8 cellular contexts compared by ENCODE assay signal in genomic region chr4:128288689-128289106, GRCh38. TPM values are rescaled to one million over a fixed set of nuclear protein-coding genes. Genes with fewer than 3 reads are reported as not detected.
A peak's percentile ranks its signal among the peaks of the same experiment; 100 is the strongest.
DNase-seq lines count a peak whose midpoint lies in the region; ATAC-seq, FAIRE-seq and TF ChIP-seq lines count a peak whose summit lies in the region.

No MANE protein-coding gene starts in this region.

- WGBS in GM12878 (ENCODE audit: insufficient coverage, insufficient replicate concordance, low lambda C conversion rate, missing lambda C conversion rate): 0% methylated on average over 13 of the region's 13 CpGs

- H3K79me2 ChIP-seq in GM12878 (ENCODE audit: control insufficient read depth, insufficient read depth, low read length): peaks cover 44% of the 10 kb centered on the region

- TF ChIP-seq POLR2A in GM12878 (IDR thresholded peaks at IDR 0.05; ENCODE audit: low read depth, low read length): no peak

- TF ChIP-seq RAD21 in GM12878 (IDR thresholded peaks at IDR 0.05; ENCODE audit: insufficient read depth, low read depth, low read length): no peak

- H3K27ac ChIP-seq in AG04450 (ENCODE audit: low read depth, low read length) (peak overlapping the region; percentile 95), GM12878 (ENCODE audit: control insufficient read depth, insufficient read depth) (peak overlapping the region; percentile 87)

- SMC1A ChIA-PET in GM12878 (lab: Charles Lee; ENCODE audit: uncharacterized antibody, unreplicated experiment): interaction anchor here (1.5 kb wide), 2 partner anchors 8 to 23 kb away, joined by 3 to 4 read pairs; no protein-coding TSS in a partner anchor

- in situ Hi-C loops in GM13977 (cut with MboI; ENCODE audit: low pct_unique_long_range_greater_than_20kb, low sequenced_read_pairs, unreplicated experiment) (no loop called here), GM12878 (cut with MboI) (loop anchor here (10.0 kb wide), 1 partner anchor 526 kb away; no protein-coding TSS in a partner anchor)

- H3K9ac ChIP-seq in GM12878 (ENCODE audit: control insufficient read depth, insufficient read depth, low read length): peak overlapping the region; percentile 76

- peaks cover 2% of the 10 kb centered on the region; the same call in 1 of the 2 replicates for H3K9me3 ChIP-seq in AG04450 (ENCODE audit: control insufficient read depth, insufficient read depth, low read length)
- H3K9me3 ChIP-seq in GM12878 (replicated peaks; ENCODE audit: control insufficient read depth, insufficient read depth, low read length): no peaks in the 10 kb centered on the region

- POLR2A ChIA-PET in AG04450 (lab: Yijun Ruan, JAX): interaction anchor here (0.8 to 3.1 kb wide), 9 partner anchors 8 to 523 kb away, joined by 3 to 23 read pairs (median 7); no protein-coding TSS in a partner anchor
- POLR2A ChIA-PET in GM12878 (lab: Charles Lee): interaction anchor here (1.2 kb wide), 1 partner anchor 12 kb away, joined by 3 read pairs; no protein-coding TSS in a partner anchor

- RAD21 ChIA-PET in GM12878 (lab: Charles Lee; ENCODE audit: unreplicated experiment): interaction anchor here (1.3 kb wide), 2 partner anchors 521 to 574 kb away, joined by 3 read pairs; partner anchors contain the start of gene JADE1

- DNase-seq in AG04450 (ENCODE audit: low read depth, low spot score): no peak
- DNase-seq in GM13977 (ENCODE audit: low spot score): peak; percentile 12
- peak; percentile 3 for DNase-seq in NOMO-1 treated with dmso at 0.1 percent for 144 hours (lab: John Stamatoyannopoulos, UW; ENCODE audit: unreplicated experiment)
- DNase-seq in GM12878 (ENCODE audit: low read depth, low spot score): peak; percentile 17
- peak; percentile 57 for DNase-seq in kidney tubule cell (ENCODE audit: low spot score)
- peak; percentile 57 for DNase-seq in superior temporal gyrus (ENCODE audit: extremely low spot score)
- DNase-seq in cerebellum (ENCODE audit: low spot score): no peak

- no peaks in the 10 kb centered on the region for H3K27me3 ChIP-seq in AG04450 (ENCODE audit: control insufficient read depth, insufficient read depth, low read length)
- no peaks in the 10 kb centered on the region for H3K27me3 ChIP-seq in GM12878 (replicated peaks in 1 of 2; ENCODE audit: control insufficient read depth in 2 of 2, insufficient read depth in 2 of 2, low read length in 1 of 2)

- no peaks in the 10 kb centered on the region for H3K4me1 ChIP-seq in GM12878 (ENCODE audit: control insufficient read depth, insufficient read depth, low read length)

- CTCF ChIA-PET in AG04450 (lab: Charles Lee) (interaction anchor here (0.6 to 0.7 kb wide), 3 partner anchors 17 to 550 kb away, joined by 3 to 5 read pairs (median 3); no protein-coding TSS in a partner anchor), GM12878 (lab: Yijun Ruan, JAX) (interaction anchor here (0.7 to 1.5 kb wide), 5 partner anchors 17 to 164 kb away, joined by 3 to 4 read pairs (median 3); no protein-coding TSS in a partner anchor)

- FAIRE-seq in GM12878 (lab: Jason Lieb, UNC): peak; percentile 92

- no peaks in the 10 kb centered on the region for H3K36me3 ChIP-seq in GM12878 (ENCODE audit: control insufficient read depth in 2 of 2, insufficient read depth in 2 of 2, low read length in 1 of 2)

- ATAC-seq in GM12878 (peak; percentile 2; the same call in 2 of the 3 replicates), HG02759 (IDR thresholded peaks at IDR 0.05; ENCODE audit: unreplicated experiment) (no peak)

- no peaks in the 10 kb centered on the region for H4K20me1 ChIP-seq in GM12878 (ENCODE audit: control insufficient read depth, insufficient read depth)

- TF ChIP-seq CTCF in AG04450 (IDR thresholded peaks at IDR 0.05; ENCODE audit: low read depth, low read length) (no peak), GM13977 (IDR thresholded peaks at IDR 0.05; ENCODE audit: extremely low read depth, insufficient read depth, missing control alignments) (no peak), GM12878 (IDR thresholded peaks at IDR 0.05 in 2 of 3, conservative IDR thresholded peaks at IDR 0.05 in 1 of 3; ENCODE audit: control insufficient read depth in 2 of 3, extremely low read depth in 1 of 3, insufficient read depth in 1 of 3, low read depth in 3 of 3, low read length in 3 of 3) (no peak)

- peak overlapping the region; percentile 89 for H3K4me2 ChIP-seq in GM12878 (ENCODE audit: control insufficient read depth, insufficient read depth)

- peak in 1 of 2 experiments; percentile 6; a peak in 2 of 4 replicates for TF ChIP-seq EP300 in GM12878 (IDR thresholded peaks at IDR 0.05; ENCODE audit: borderline replicate concordance in 1 of 2, control insufficient read depth in 1 of 2, low read depth in 2 of 2, low read length in 2 of 2)

- intact Hi-C loops in GM12878 (cut with micrococcal nuclease; ENCODE audit: unreplicated experiment): loop anchor here (5.0 to 10.0 kb wide), 4 partner anchors 226 to 804 kb away; partner anchors contain the start of genes ABHD18, LARP1B, MFSD8 and SCLT1

- BruUV-seq in GM12878 (replicated peaks; lab: Mats Ljungman, UMichigan): no TSS peak

- peak overlapping the region; percentile 96 for H2AFZ ChIP-seq in GM12878 (ENCODE audit: control insufficient read depth, low read depth, low read length)

- H3K4me3 ChIP-seq in AG04450 (ENCODE audit: low read depth, low read length) (peak overlapping the region; percentile 80), GM12878 (peak overlapping the region; percentile 81)

TF ChIP-seq in GM12878, 131 proteins besides CTCF, POLR2A, EP300 and RAD21 (continues in another document):
- TF ChIP-seq CHD1 (IDR thresholded peaks at IDR 0.05; ENCODE audit: low read depth, low read length) (no peak), CREB1 (IDR thresholded peaks at IDR 0.05; ENCODE audit: low read depth) (0 out of 2 replicates have a peak, but pooled peaks have one; percentile 21), POLR2AphosphoS5 (IDR thresholded peaks at IDR 0.05; ENCODE audit: low read length) (0 out of 2 replicates have a peak, but pooled peaks have one; percentile 2), YY1 (IDR thresholded peaks at IDR 0.05; ENCODE audit: low read depth, low read length) (no peak), NFXL1 (IDR thresholded peaks at IDR 0.05; ENCODE audit: borderline replicate concordance) (no peak), ZZZ3 (IDR thresholded peaks at IDR 0.05; ENCODE audit: control insufficient read depth, insufficient read length, low read depth) (no peak), HDAC2 (IDR thresholded peaks at IDR 0.05) (no peak), SREBF2 (IDR thresholded peaks at IDR 0.05; ENCODE audit: low read length) (no peak), NKRF (conservative IDR thresholded peaks at IDR 0.05) (no peak), BMI1 (IDR thresholded peaks at IDR 0.05; ENCODE audit: borderline replicate concordance) (no peak)

RNA-seq across cellular contexts. Expression of gene PGRMC2, which starts 1.1 kb away (rescaled TPM):
- polyA plus RNA-seq in AG04450 (2011; rRNA removed) (43.5 and 50.9 TPM in 2 replicates), GM12878 (2011; rRNA removed) (11.0 and 21.5 TPM in 2 replicates), GM12878 (2014; fragmentation: Illumina TruSeq; extraction: Trizol) (38.4 and 57.5 TPM in 2 replicates), GM12878 (2014; fragmentation: Nextera tagmentation; extraction: Ambion mirVana) (10 to 100 TPM in 1 of 2 experiments, 1 to 10 TPM in 1; 7.0 to 12.5 TPM), GM12878 (2014; rRNA removed) (9.0 and 10.2 TPM in 2 replicates), GM12878 (2016; fragmentation: Nextera tagmentation; extraction: Ambion mirVana) (10 to 100 TPM; 23.8 to 25.4 TPM)
- polyA minus RNA-seq in AG04450 (2011; rRNA and poly(A)+ RNA removed): 8.3 and 14.9 TPM in 2 replicates
- 17.0 and 19.7 TPM in 2 replicates for total RNA-seq in GM12878 (2013; cell fraction: nucleolus; rRNA removed)
- total RNA-seq in GM12878 (2014; rRNA removed) (6.3 and 7.0 TPM in 2 replicates), GM12878 (2014; rRNA removed; fragmentation: Illumina TruSeq; extraction: Trizol) (11.5 TPM in 2 replicates), GM12878 (2021) (27.5 and 30.2 TPM in 2 replicates), cerebellum (23.5 TPM)
- polyA plus RNA-seq in GM12878 (2011; ENCODE audit: low read depth): 11.8 TPM
- polyA plus RNA-seq in GM12878 (2011; cell fraction: cytosol; rRNA removed): 2.6 and 3.8 TPM in 2 replicates
- 4.5 and 4.7 TPM in 2 replicates for polyA plus RNA-seq in GM12878 (2011; cell fraction: nucleus; rRNA removed)
- 32.0 and 37.9 TPM in 2 replicates for polyA plus RNA-seq in GM12878 (2012)
- 2.1 and 2.3 TPM in 2 replicates for polyA minus RNA-seq in GM12878 (2011; rRNA and poly(A)+ RNA removed)
- polyA minus RNA-seq in GM12878 (2011; cell fraction: cytosol; rRNA and poly(A)+ RNA removed): 1.9 and 2.4 TPM in 2 replicates
- 3.4 and 3.9 TPM in 2 replicates for polyA minus RNA-seq in GM12878 (2011; cell fraction: nucleus; rRNA and poly(A)+ RNA removed)

Comparison
In these comparisons a context has a peak if more than half of its experiments do, and no peak if none do; other contexts are left out.
1. DNase-seq: peak in GM13977 (single experiment), NOMO-1 treated with dmso at 0.1 percent for 144 hours (single experiment), GM12878 (single experiment), kidney tubule cell (single experiment) and superior temporal gyrus (single experiment); none in AG04450 (single experiment) and cerebellum (single experiment).